13 cellular contexts compared by ENCODE assay signal in genomic region chr6:20441921-20442320, GRCh38.
"Had no signal": no experiment of that assay in that cellular context is flagged by ENCODE, and none has a peak within 500 bp of the region (broad histone marks: within the 10 kb centered on the region; RNA-seq: fewer than 3 reads in every experiment).

No MANE protein-coding gene starts in this region.

- ATAC-seq: effector memory CD8-positive, alpha-beta T cell; foreskin keratinocyte; stimulated activated memory B cell treated with anti-CD40 and anti-IgM and Interleukin-4, amounts not matched to agents 10 μg/mL and 1 μg/mL and 100 μg/mL, for 72 hours had no signal

- H3K36me3 ChIP-seq: breast epithelium had no signal

- H3K4me1 ChIP-seq: breast epithelium, parathyroid adenoma had no signal

- DNase-seq: activated CD4-positive, alpha-beta T cell treated with anti-CD3 and anti-CD28 coated beads, Interleukin-2, amount 50 U/mL, for 4 hours; activated naive CD4-positive, alpha-beta T cell; activated naive CD8-positive, alpha-beta T cell treated with anti-CD3 and anti-CD28 coated beads, Interleukin-2, amount 10 ng/mL, durations not matched to agents 7 days and 5 days; activated T-cell treated with anti-CD3 and anti-CD28 coated beads for 4 hours; cerebellar nuclear complex; effector memory CD8-positive, alpha-beta T cell; foreskin keratinocyte; retina; stimulated activated CD4-positive, alpha-beta T cell treated with anti-CD3 and anti-CD28 coated beads, Interleukin-2, amount 100 ng/mL, for 48 hours had no signal

- H3K4me3 ChIP-seq: breast epithelium had no signal

- FAIRE-seq: urothelium cell line had no signal

- H3K27ac ChIP-seq: breast epithelium, foreskin keratinocyte, parathyroid adenoma had no signal

- H3K9me3 ChIP-seq: breast epithelium had no signal

- H3K27me3 ChIP-seq: breast epithelium, foreskin keratinocyte had no signal

- H3K9ac ChIP-seq: parathyroid adenoma had no signal

- H3K79me2 ChIP-seq: parathyroid adenoma had no signal

- H2AFZ ChIP-seq: parathyroid adenoma had no signal
